9 cellular contexts compared by ENCODE assay signal in the genomic region with DNA sequence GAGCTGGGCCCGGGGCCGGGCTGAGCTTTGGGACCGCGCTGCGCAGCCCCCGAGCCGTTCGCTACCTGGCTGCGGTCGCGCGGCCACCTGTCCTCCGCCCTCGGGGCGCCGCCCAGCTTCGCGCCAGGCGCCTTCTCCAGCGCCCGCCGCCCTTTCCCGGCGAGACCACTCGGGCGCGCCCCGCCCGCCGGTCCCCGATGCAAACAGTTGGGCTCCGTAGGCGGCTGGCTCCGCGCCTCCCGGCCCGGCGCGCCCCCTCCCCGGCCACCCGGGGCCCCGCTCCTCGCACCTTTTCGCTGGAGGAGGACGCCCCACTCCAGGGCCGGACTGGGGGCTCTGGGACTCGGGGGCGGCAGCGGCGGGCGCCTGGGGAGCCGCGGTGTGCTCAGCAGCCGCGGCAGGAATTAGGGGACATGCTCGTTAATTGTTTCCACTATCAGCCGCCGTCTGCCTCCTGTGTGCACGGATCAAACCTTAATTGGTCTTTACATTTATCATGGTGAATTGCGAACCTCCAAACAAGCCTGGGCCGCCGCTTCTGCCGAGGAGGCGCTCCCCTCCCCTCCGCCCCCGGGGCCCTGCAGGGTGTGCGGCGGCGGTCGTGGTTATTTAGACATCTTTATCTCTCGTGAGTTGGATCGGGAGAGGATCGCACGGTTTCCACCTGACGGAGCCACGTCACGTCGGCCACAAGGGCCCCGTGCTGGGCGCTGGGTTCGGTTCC. TPM values are rescaled to one million over a fixed set of nuclear protein-coding genes. Genes with fewer than 3 reads are reported as not detected.
A peak's percentile ranks its signal among the peaks of the same experiment; 100 is the strongest.
DNase-seq lines count a peak whose midpoint lies in the region; ATAC-seq and TF ChIP-seq lines count a peak whose summit lies in the region.
"Had no signal": no experiment of that assay in that cellular context is flagged by ENCODE, and none has a peak within 500 bp of the region (broad histone marks: within the 10 kb centered on the region; RNA-seq: fewer than 3 reads in every experiment).

No MANE protein-coding gene starts in this region.

- H3K9me3 ChIP-seq in ascending aorta = no peaks in the 10 kb centered on the region
- no peaks in the 10 kb centered on the region for H3K9me3 ChIP-seq in left lung
- H3K9me3 ChIP-seq in thymus (ENCODE audit: control insufficient read depth) = no peaks in the 10 kb centered on the region

- DNase-seq in CD1c-positive myeloid dendritic cell (ENCODE audit: extremely low spot score) (peak; percentile 6), ascending aorta (ENCODE audit: low spot score in 2 of 2) (no peak), left lung (peak in 1 of 2 donors; percentile 81), GOT3 (lab: John Stamatoyannopoulos, UW) (no peak), epidermal melanocyte (ENCODE audit: insufficient read length, low spot score) (no peak)

- H3K36me3 ChIP-seq in ascending aorta (no peaks in the 10 kb centered on the region), left lung (no peaks in the 10 kb centered on the region), thymus (ENCODE audit: control insufficient read depth, insufficient read depth) (no peaks in the 10 kb centered on the region)

- no peak for TF ChIP-seq CTCF in ascending aorta (IDR thresholded peaks at IDR 0.05)
- TF ChIP-seq CTCF in left lung (IDR thresholded peaks at IDR 0.05) = no peak

- H3K27me3 ChIP-seq in ascending aorta (peaks cover 17% of the 10 kb centered on the region), left lung (peaks cover 38 to 90% of the 10 kb centered on the region in 2 donors), thymus (ENCODE audit: control insufficient read depth, insufficient read depth) (peaks cover 43% of the 10 kb centered on the region)

- ATAC-seq in GM19035 (IDR thresholded peaks at IDR 0.05; ENCODE audit: unreplicated experiment) = peak; percentile 24
- ATAC-seq in HG03280 (IDR thresholded peaks at IDR 0.05; ENCODE audit: unreplicated experiment) = peak; percentile 22
- ATAC-seq in left lung = no peak
- ATAC-seq: HCT116 had no signal

- WGBS in thymus = 1% methylated on average over 81 of the region's 81 CpGs

- H3K4me3 ChIP-seq in ascending aorta (peak overlapping the region; percentile 81 to 84), left lung (peak overlapping the region; percentile 36 to 53), thymus (ENCODE audit: low read length) (peak overlapping the region; percentile 33)

- H3K4me1 ChIP-seq in ascending aorta (peaks cover 0 to 3% of the 10 kb centered on the region in 2 donors), left lung (peaks cover 0 to 21% of the 10 kb centered on the region in 2 donors), thymus (ENCODE audit: control insufficient read depth, insufficient read depth, low read length) (no peaks in the 10 kb centered on the region)

- H3K27ac ChIP-seq in ascending aorta = peak overlapping the region in 1 of 2 donors; percentile 43
- peak overlapping the region in 1 of 2 donors; percentile 72 for H3K27ac ChIP-seq in left lung
- no peak overlapping the region for H3K27ac ChIP-seq in thymus (ENCODE audit: low read depth)

- intact Hi-C loops in ascending aorta (cut with DNase I) = loop anchor here (5.0 to 10.0 kb wide), 5 partner anchors 198 to 698 kb away; no protein-coding TSS in a partner anchor
- intact Hi-C loops in left lung (cut with DNase I) = no loop called here

RNA-seq across cellular contexts. Expression of a gene that starts 0.9 kb away (rescaled TPM):
- total RNA-seq in ascending aorta (35.0 TPM), left lung (10 to 100 TPM; 16.4 to 29.8 TPM)
- 2.6 TPM for polyA plus RNA-seq in thymus
